Comparison of ENCODE assay signal across 14 cellular contexts in genomic region chr12:94994312-94994711, GRCh38. TPM values are rescaled to one million over a fixed set of nuclear protein-coding genes. Genes with fewer than 3 reads are reported as not detected.
A peak's percentile ranks its signal among the peaks of the same experiment; 100 is the strongest.
DNase-seq lines count a peak whose midpoint lies in the region; ATAC-seq and TF ChIP-seq lines count a peak whose summit lies in the region.
"Had no signal": no experiment of that assay in that cellular context is flagged by ENCODE, and none has a peak within 500 bp of the region (broad histone marks: within the 10 kb centered on the region; RNA-seq: fewer than 3 reads in every experiment).

No MANE protein-coding gene starts in this region.

- no peak for ATAC-seq in HG02970 (IDR thresholded peaks at IDR 0.05; ENCODE audit: low FRiP score, unreplicated experiment)
- ATAC-seq: right lobe of liver had no signal

- TF ChIP-seq CTCF in AG09319 (IDR thresholded peaks at IDR 0.05; ENCODE audit: low read depth, low read length) = no peak

- DNase-seq in AG09319 (ENCODE audit: extremely low read depth, low read depth) (peak; percentile 12), HT1080 (ENCODE audit: low read depth) (peak; percentile 88), astrocyte of the hippocampus (ENCODE audit: low read depth, low spot score) (peak; percentile 74), iris pigment epithelial cell (ENCODE audit: low read depth) (peak; percentile 87), pons (ENCODE audit: low spot score) (no peak), NCI-H1436 (lab: John Stamatoyannopoulos, UW) (no peak)
- DNase-seq in stimulated activated CD4-positive, alpha-beta T cell treated with anti-CD3 and anti-CD28 coated beads, Interleukin-4, amount 100 ng/mL, for 24 hours = no peak
- DNase-seq: activated CD4-positive, alpha-beta T cell treated with anti-CD3 and anti-CD28 coated beads for 48 hours; activated effector memory CD4-positive, alpha-beta T cell treated with anti-CD3 and anti-CD28 coated beads, Interleukin-2, amount 50 U/mL, for 16 hours; dorsolateral prefrontal cortex; NCI-H510A treated with DMSO at 0.1 percent for 48 hours; right lobe of liver; thyroid gland had no signal

RNA-seq across cellular contexts. Expression of gene NDUFA12, which starts 9.2 kb away (rescaled TPM):
- total RNA-seq in HT1080 (2014; rRNA removed; shearing (Covaris generic)) = 152 and 167 TPM in 2 replicates
- 167 TPM in 2 replicates for polyA plus RNA-seq in HT1080 (2015; cell fraction: cytosol; rRNA removed)
- 93.3 and 95.1 TPM in 2 replicates for polyA plus RNA-seq in HT1080 (2015; cell fraction: nucleus; rRNA removed)

Comparison
In these comparisons a context has a peak if more than half of its experiments do, and no peak if none do; other contexts are left out.
1. DNase-seq: peak in AG09319 (single experiment), HT1080 (single experiment), astrocyte of the hippocampus (single experiment) and iris pigment epithelial cell (single experiment); none in pons (single experiment), NCI-H1436 (single experiment) and stimulated activated CD4-positive, alpha-beta T cell treated with anti-CD3 and anti-CD28 coated beads, Interleukin-4, amount 100 ng/mL, for 24 hours (single experiment).